ENCODE assay signal across 8 cellular contexts in the genomic region with DNA sequence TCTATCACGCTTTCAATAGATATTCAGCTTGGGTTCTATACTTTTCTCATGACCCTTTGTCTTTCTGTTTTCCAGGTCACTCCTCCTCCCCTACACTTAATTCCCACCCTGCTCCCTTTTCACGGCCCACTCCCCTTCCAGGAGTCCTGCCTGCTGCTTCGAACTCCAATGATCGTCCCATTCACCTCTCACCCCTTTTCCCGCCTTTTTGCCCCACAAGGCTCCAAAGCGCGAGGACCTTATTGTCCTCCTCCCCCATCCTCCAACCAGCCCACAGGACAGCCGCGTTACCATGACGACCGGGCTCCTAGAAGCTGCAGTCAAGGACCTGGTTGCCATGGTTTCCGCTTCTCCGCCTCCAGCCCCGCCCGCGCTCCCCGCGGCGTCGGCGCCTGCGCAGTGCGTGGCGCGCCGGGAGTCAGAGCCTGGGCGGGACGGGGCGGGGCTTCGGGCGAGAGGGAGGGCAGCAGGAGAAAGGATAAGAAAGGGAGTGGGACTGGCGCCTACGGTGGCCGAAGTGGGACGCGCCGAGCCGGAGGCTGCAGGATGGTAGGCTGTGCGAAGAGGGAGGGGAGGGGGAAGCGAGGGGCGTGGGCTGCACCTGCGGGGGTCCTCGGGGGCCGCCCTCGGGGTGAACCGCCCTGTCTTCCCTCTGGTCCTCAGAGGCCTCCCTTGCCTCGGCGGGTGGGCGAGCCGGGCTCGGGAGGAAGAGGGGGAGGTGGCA. TPM values are rescaled to one million over a fixed set of nuclear protein-coding genes. Genes with fewer than 3 reads are reported as not detected.
A peak's percentile ranks its signal among the peaks of the same experiment; 100 is the strongest.
DNase-seq lines count a peak whose midpoint lies in the region; ATAC-seq and TF ChIP-seq lines count a peak whose summit lies in the region.

AP1S1 (plus strand) TSS at position 508 of the 724 bp plus-strand sequence; CDS start at position 547, 39 bp downstream.

- peak; percentile 91 for ATAC-seq in HG02678 (IDR thresholded peaks at IDR 0.05; ENCODE audit: unreplicated experiment)
- ATAC-seq in activated naive CD8-positive, alpha-beta T cell treated with anti-CD3 and anti-CD28 coated beads, Interleukin-2, amount 50 U/mL, for 24 hours: peak; percentile 82
- ATAC-seq in Right ventricle myocardium superior (ENCODE audit: poor library complexity): peak; percentile 99

- H3K27ac ChIP-seq in parathyroid adenoma (no peak within 1 kb of the TSS), thyroid gland (peak within 1 kb of the TSS in 1 of 3 donors; percentile 9)

- H3K9ac ChIP-seq in parathyroid adenoma: peak within 1 kb of the TSS; percentile 76

- H3K4me3 ChIP-seq in GM08714 (ENCODE audit: low read length) (peak within 1 kb of the TSS; percentile 79), parathyroid adenoma (ENCODE audit: low read depth, low read length) (peak within 1 kb of the TSS; percentile 67), thyroid gland (replicated peaks in 1 of 3) (peak within 1 kb of the TSS; percentile 63 to 94 (median 74))

- no peaks in the 10 kb centered on the region for H3K36me3 Mint-ChIP-seq in activated naive CD8-positive, alpha-beta T cell treated with anti-CD3 and anti-CD28 coated beads, Interleukin-2, amount 50 U/mL, for 24 hours (ENCODE audit: low read depth)

- H3K27ac Mint-ChIP-seq in activated naive CD8-positive, alpha-beta T cell treated with anti-CD3 and anti-CD28 coated beads, Interleukin-2, amount 50 U/mL, for 24 hours: peak within 1 kb of the TSS; percentile 75

- DNase-seq in NCI-H1417 treated with DMSO at 0.1 percent for 48 hours (lab: John Stamatoyannopoulos, UW) (peak; percentile 96), T follicular helper cell (ENCODE audit: low read depth) (peak; percentile 83), Right ventricle myocardium superior (peak; percentile 96), thyroid gland (peak; percentile 96 to 97)
- DNase-seq in activated naive CD8-positive, alpha-beta T cell treated with anti-CD3 and anti-CD28 coated beads, Interleukin-2, amount 50 U/mL, for 24 hours: peak; percentile 92

- intact Hi-C loops in Right ventricle myocardium superior (cut with DNase I): no loop called here
- intact Hi-C loops in thyroid gland (cut with DNase I): no loop called here

- H3K4me3 Mint-ChIP-seq in activated naive CD8-positive, alpha-beta T cell treated with anti-CD3 and anti-CD28 coated beads, Interleukin-2, amount 50 U/mL, for 24 hours: peak within 1 kb of the TSS; percentile 75

- peak within 1 kb of the TSS; percentile 84 for H2AFZ ChIP-seq in parathyroid adenoma

- peaks cover 11% of the 10 kb centered on the region for H3K27me3 Mint-ChIP-seq in activated naive CD8-positive, alpha-beta T cell treated with anti-CD3 and anti-CD28 coated beads, Interleukin-2, amount 50 U/mL, for 24 hours

- H3K9me3 ChIP-seq in parathyroid adenoma (ENCODE audit: control insufficient read depth, low read length) (no peaks in the 10 kb centered on the region), thyroid gland (no peaks in the 10 kb centered on the region)

- H3K4me2 ChIP-seq in parathyroid adenoma (ENCODE audit: low read length): peak within 1 kb of the TSS; percentile 89

- TF ChIP-seq CTCF in parathyroid adenoma (IDR thresholded peaks at IDR 0.05) (no peak), thyroid gland (IDR thresholded peaks at IDR 0.05) (no peak)

- H3K36me3 ChIP-seq in parathyroid adenoma (ENCODE audit: control insufficient read depth, insufficient read depth, low read length) (no peaks in the 10 kb centered on the region), thyroid gland (peaks cover 5 to 9% of the 10 kb centered on the region in 2 donors)

- no peaks in the 10 kb centered on the region for H3K27me3 ChIP-seq in parathyroid adenoma (ENCODE audit: control insufficient read depth, insufficient read depth, low read length)
- no peaks in the 10 kb centered on the region for H3K27me3 ChIP-seq in thyroid gland

- no peaks in the 10 kb centered on the region for H3K79me2 ChIP-seq in parathyroid adenoma

- H3K4me1 ChIP-seq in parathyroid adenoma (peaks cover 9% of the 10 kb centered on the region), thyroid gland (peaks cover 7 to 8% of the 10 kb centered on the region in 2 donors)

- peak in 1 of 2 donors; percentile 48 for TF ChIP-seq POLR2A in thyroid gland (IDR thresholded peaks at IDR 0.05)

- 6 to 12% methylated on average over 15 to 34 of the region's 51 CpGs for WGBS in thyroid gland, 2 donors

- H3K9me3 Mint-ChIP-seq in activated naive CD8-positive, alpha-beta T cell treated with anti-CD3 and anti-CD28 coated beads, Interleukin-2, amount 50 U/mL, for 24 hours: peaks cover 3% of the 10 kb centered on the region

- peaks cover 10% of the 10 kb centered on the region for H3K4me1 Mint-ChIP-seq in activated naive CD8-positive, alpha-beta T cell treated with anti-CD3 and anti-CD28 coated beads, Interleukin-2, amount 50 U/mL, for 24 hours

RNA-seq across cellular contexts. Expression of gene AP1S1, which starts in this region (rescaled TPM):
- total RNA-seq in Right ventricle myocardium superior (14.1 TPM), thyroid gland (10 to 100 TPM; 29.0 to 59.6 (median 41.3) TPM)
